ENCODE assay signal across 8 cellular contexts in genomic region chr7:129271500-129272355, GRCh38. TPM values are rescaled to one million over a fixed set of nuclear protein-coding genes. Genes with fewer than 3 reads are reported as not detected.
DNase-seq lines count a peak whose midpoint lies in the region; ATAC-seq and TF ChIP-seq lines count a peak whose summit lies in the region.

No MANE protein-coding gene starts in this region.

- no peaks in the 10 kb centered on the region for H3K9me3 Mint-ChIP-seq in activated CD4-positive, alpha-beta T cell treated with anti-CD3 and anti-CD28 coated beads for 36 hours (ENCODE audit: low read depth)
- H3K9me3 Mint-ChIP-seq in stimulated activated naive CD8-positive, alpha-beta T cell treated with anti-CD3 and anti-CD28 coated beads, Interleukin-15, amount 100 ng/mL, for 72 hours = no peaks in the 10 kb centered on the region

- H3K27ac Mint-ChIP-seq in activated CD4-positive, alpha-beta T cell treated with anti-CD3 and anti-CD28 coated beads for 36 hours = peak overlapping the region; percentile 53
- H3K27ac Mint-ChIP-seq in stimulated activated naive CD8-positive, alpha-beta T cell treated with anti-CD3 and anti-CD28 coated beads, Interleukin-15, amount 100 ng/mL, for 72 hours = no peak overlapping the region

- POLR2A ChIA-PET in activated CD4-positive, alpha-beta T cell treated with anti-CD3 and anti-CD28 coated beads for 36 hours (lab: Charles Lee) = no interaction called here

- ATAC-seq in GM18858 (IDR thresholded peaks at IDR 0.05; ENCODE audit: unreplicated experiment) = peak; percentile 44
- ATAC-seq in activated CD4-positive, alpha-beta T cell treated with anti-CD3 and anti-CD28 coated beads for 36 hours = peak; percentile 97
- peak; percentile 91 for ATAC-seq in stimulated activated naive CD8-positive, alpha-beta T cell treated with anti-CD3 and anti-CD28 coated beads, Interleukin-15, amount 100 ng/mL, for 72 hours
- ATAC-seq in GM21515 (IDR thresholded peaks at IDR 0.05; ENCODE audit: unreplicated experiment) = no peak

- no peaks in the 10 kb centered on the region for H3K36me3 Mint-ChIP-seq in activated CD4-positive, alpha-beta T cell treated with anti-CD3 and anti-CD28 coated beads for 36 hours (ENCODE audit: low read depth)

- CTCF ChIA-PET in activated CD4-positive, alpha-beta T cell treated with anti-CD3 and anti-CD28 coated beads for 36 hours (lab: Charles Lee) = interaction anchor here (0.5 to 8.8 kb wide), 39 partner anchors 8 to 1207 kb away, joined by 3 to 239 read pairs (median 4); partner anchors contain the start of gene AHCYL2

- H3K4me3 Mint-ChIP-seq in activated CD4-positive, alpha-beta T cell treated with anti-CD3 and anti-CD28 coated beads for 36 hours = no peak overlapping the region
- peak overlapping the region; percentile 19 to 38 for H3K4me3 Mint-ChIP-seq in stimulated activated naive CD8-positive, alpha-beta T cell treated with anti-CD3 and anti-CD28 coated beads, Interleukin-15, amount 100 ng/mL, for 72 hours

- H3K4me1 Mint-ChIP-seq in activated CD4-positive, alpha-beta T cell treated with anti-CD3 and anti-CD28 coated beads for 36 hours = peaks cover 6% of the 10 kb centered on the region
- peaks cover 12% of the 10 kb centered on the region for H3K4me1 Mint-ChIP-seq in stimulated activated naive CD8-positive, alpha-beta T cell treated with anti-CD3 and anti-CD28 coated beads, Interleukin-15, amount 100 ng/mL, for 72 hours

- intact Hi-C loops in activated CD4-positive, alpha-beta T cell treated with anti-CD3 and anti-CD28 coated beads for 36 hours (cut with DNase I, micrococcal nuclease) = loop anchor here (1.0 to 5.0 kb wide), 4 partner anchors 46 to 107 kb away; partner anchors contain the start of gene AHCYL2 (in 2 of the 2)

- TF ChIP-seq CTCF in AG09319 (IDR thresholded peaks at IDR 0.05; ENCODE audit: low read depth, low read length) = peak; percentile 59

- no peak for DNase-seq in AG09319 (ENCODE audit: extremely low read depth, low read depth)
- peak; percentile 8 for DNase-seq in NCI-H2029 treated with DMSO at 0.1 percent for 48 hours (lab: John Stamatoyannopoulos, UW)
- DNase-seq in activated CD4-positive, alpha-beta T cell treated with anti-CD3 and anti-CD28 coated beads for 36 hours = peak; percentile 76
- DNase-seq in dermis microvascular lymphatic vessel endothelial cell (ENCODE audit: low read depth in 2 of 2) = peak; percentile 23 to 65
- peak; percentile 30 for DNase-seq in mucosa of gallbladder (ENCODE audit: low spot score)
- peak; percentile 56 to 62 for DNase-seq in stimulated activated naive CD8-positive, alpha-beta T cell treated with anti-CD3 and anti-CD28 coated beads, Interleukin-15, amount 100 ng/mL, for 72 hours

- H3K27me3 Mint-ChIP-seq in activated CD4-positive, alpha-beta T cell treated with anti-CD3 and anti-CD28 coated beads for 36 hours = no peaks in the 10 kb centered on the region
- no peaks in the 10 kb centered on the region for H3K27me3 Mint-ChIP-seq in stimulated activated naive CD8-positive, alpha-beta T cell treated with anti-CD3 and anti-CD28 coated beads, Interleukin-15, amount 100 ng/mL, for 72 hours

RNA-seq across cellular contexts. Expression of gene AHCYL2, which starts 46.9 kb away (rescaled TPM):
- 10 to 100 TPM; 14.1 to 14.9 TPM for total RNA-seq in activated CD4-positive, alpha-beta T cell treated with anti-CD3 and anti-CD28 coated beads for 36 hours
- total RNA-seq in dermis microvascular lymphatic vessel endothelial cell = 4.0 and 7.6 TPM in 2 replicates
- total RNA-seq in mucosa of gallbladder = 165 TPM

Comparison
In these comparisons a context has a peak if more than half of its experiments do, and no peak if none do; other contexts are left out.
1. RNA of gene AHCYL2, which starts 46.9 kb away (total RNA-seq): 165 TPM in mucosa of gallbladder (single experiment); 14.1 to 14.9 TPM in activated CD4-positive, alpha-beta T cell treated with anti-CD3 and anti-CD28 coated beads for 36 hours and 4.0 to 7.6 TPM in dermis microvascular lymphatic vessel endothelial cell; every median in the first group is over 10 times any median in the second.